In the genomic region with DNA sequence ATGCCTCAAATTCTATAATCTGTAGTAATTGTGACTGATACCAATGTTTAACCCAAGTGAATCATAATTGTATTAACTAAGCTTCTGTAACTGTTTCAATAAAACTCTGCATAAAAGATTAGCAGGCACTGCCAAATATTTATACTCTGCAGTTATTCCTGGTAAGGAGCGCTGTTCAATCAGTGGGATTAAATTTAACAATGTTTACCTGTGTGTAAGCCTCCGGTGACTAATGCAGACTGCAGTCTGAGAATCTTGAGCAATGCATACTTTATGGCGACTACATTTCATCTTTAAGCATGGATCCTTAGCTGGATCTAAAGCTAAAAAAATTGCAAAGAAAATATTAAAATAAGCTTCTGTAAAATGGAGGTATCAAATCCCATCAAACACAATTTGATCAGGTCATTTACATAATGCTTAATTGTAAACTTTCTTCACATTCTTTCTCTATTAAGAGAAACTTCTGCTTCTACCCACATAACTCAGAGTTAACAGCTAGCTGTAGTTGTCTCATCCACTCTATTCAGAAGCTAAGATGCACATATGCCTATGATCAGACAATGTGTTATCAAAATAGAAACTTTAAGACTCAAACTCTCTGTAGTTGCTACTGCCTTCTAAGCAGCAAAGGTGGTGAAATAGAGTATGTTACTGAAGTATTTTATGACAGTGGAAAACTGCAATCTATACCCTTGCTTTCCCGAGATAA, we compare ENCODE assay signal across 27 cellular contexts.
DNase-seq lines count a peak whose midpoint lies in the region; ATAC-seq, FAIRE-seq and TF ChIP-seq lines count a peak whose summit lies in the region.
"Had no signal": no experiment of that assay in that cellular context is flagged by ENCODE, and none has a peak within 500 bp of the region (broad histone marks: within the 10 kb centered on the region; RNA-seq: fewer than 3 reads in every experiment).

No MANE protein-coding gene starts in this region.

- H3K4me2 ChIP-seq in mammary epithelial cell (ENCODE audit: insufficient read depth, low read depth, low read length): no peak overlapping the region
- H3K4me2 ChIP-seq in smooth muscle cell: peak overlapping the region; percentile 32
- H3K4me2 ChIP-seq: neural progenitor cell had no signal

- TF ChIP-seq CTCF in mammary epithelial cell (conservative IDR thresholded peaks at IDR 0.05 in 1 of 2, IDR thresholded peaks at IDR 0.05 in 1 of 2; ENCODE audit: extremely low read depth in 1 of 2, insufficient read depth in 1 of 2, low read depth in 1 of 2, low read length in 2 of 2): no peak
- no peak for TF ChIP-seq CTCF in smooth muscle cell (IDR thresholded peaks at IDR 0.05; ENCODE audit: borderline replicate concordance, insufficient read depth, poor library complexity, severe bottlenecking)

- intact Hi-C loops in mammary epithelial cell (cut with micrococcal nuclease): no loop called here

- H3F3A ChIP-seq in smooth muscle cell (ENCODE audit: low read depth): no peaks in the 10 kb centered on the region

- H3K36me3 ChIP-seq in mammary epithelial cell (ENCODE audit: insufficient read depth, low read length) (no peaks in the 10 kb centered on the region), smooth muscle cell (ENCODE audit: low read depth) (no peaks in the 10 kb centered on the region)
- H3K36me3 ChIP-seq: neural progenitor cell, sigmoid colon, stomach, transverse colon had no signal

- no peak overlapping the region for H2AFZ ChIP-seq in mammary epithelial cell (ENCODE audit: low read depth, low read length)
- no peak overlapping the region for H2AFZ ChIP-seq in smooth muscle cell (ENCODE audit: low read depth)
- H2AFZ ChIP-seq: neural progenitor cell had no signal

- TF ChIP-seq POLR2A in H54 (IDR thresholded peaks at IDR 0.05; ENCODE audit: low read depth, low read length): no peak

- H3K27me3 ChIP-seq in mammary epithelial cell (ENCODE audit: insufficient read depth, low read length): peaks cover 3% of the 10 kb centered on the region
- H3K27me3 ChIP-seq in smooth muscle cell (ENCODE audit: low read depth): peaks cover 5% of the 10 kb centered on the region
- H3K27me3 ChIP-seq: neural progenitor cell, sigmoid colon, stomach, transverse colon had no signal

- WGBS in mammary epithelial cell (ENCODE audit: low coverage, missing lambda C conversion rate): 52% methylated on average over 4 of the region's 4 CpGs
- WGBS in smooth muscle cell (ENCODE audit: low lambda C conversion rate): 48% methylated on average over 4 of the region's 4 CpGs

- H4K20me1 ChIP-seq in mammary epithelial cell (ENCODE audit: insufficient read depth, low read length) (no peaks in the 10 kb centered on the region), smooth muscle cell (ENCODE audit: low read depth) (no peaks in the 10 kb centered on the region)

- H3K9ac ChIP-seq in mammary epithelial cell (ENCODE audit: insufficient read depth, low read length) (no peak overlapping the region), smooth muscle cell (ENCODE audit: low read depth) (no peak overlapping the region)
- H3K9ac ChIP-seq: neural progenitor cell had no signal

- no peaks in the 10 kb centered on the region for H3K9me3 ChIP-seq in mammary epithelial cell (replicated peaks; ENCODE audit: insufficient read depth, low read length)
- H3K9me3 ChIP-seq in smooth muscle cell (replicated peaks; ENCODE audit: low read depth): no peaks in the 10 kb centered on the region
- H3K9me3 ChIP-seq: sigmoid colon, stomach, transverse colon had no signal

- H3K4me1 ChIP-seq in mammary epithelial cell (ENCODE audit: insufficient read depth, low read length) (no peaks in the 10 kb centered on the region), smooth muscle cell (ENCODE audit: low read depth) (no peaks in the 10 kb centered on the region)
- H3K4me1 ChIP-seq: neural progenitor cell, sigmoid colon, transverse colon had no signal

- H3K27ac ChIP-seq in mammary epithelial cell (ENCODE audit: insufficient read depth, low read depth, low read length): no peak overlapping the region
- H3K27ac ChIP-seq in smooth muscle cell (ENCODE audit: low read depth): no peak overlapping the region
- H3K27ac ChIP-seq: neural progenitor cell, sigmoid colon, stomach, transverse colon had no signal

- BruUV-seq in mammary epithelial cell (replicated peaks; lab: Mats Ljungman, UMichigan): no TSS peak

- in situ Hi-C loops in mammary epithelial cell (cut with MboI; ENCODE audit: low sequenced_read_pairs in 2 of 2): loop anchor here (25.0 kb wide), 3 partner anchors 287 to 838 kb away; no protein-coding TSS in a partner anchor

- CTCF ChIA-PET in mammary epithelial cell (lab: Charles Lee; ENCODE audit: low non-redundant PET): no interaction called here

- DNase-seq in H54 (ENCODE audit: insufficient read length, low spot score) (peak; percentile 2), NCI-H226 (peak; percentile 28), mammary epithelial cell (peak; percentile 59), smooth muscle cell (lab: John Stamatoyannopoulos, UW; ENCODE audit: unreplicated experiment) (no peak), NCI-H510A treated with DMSO at 0.1 percent for 48 hours (lab: John Stamatoyannopoulos, UW) (no peak), kidney tubule cell (ENCODE audit: low spot score) (no peak)
- DNase-seq: activated CD4-positive, alpha-beta T cell treated with anti-CD3 and anti-CD28 coated beads, Interleukin-2, amount 50 U/mL, for 1 hour; activated CD8-positive, alpha-beta memory T cell treated with anti-CD3 and anti-CD28 coated beads, Interleukin-2, amount 10 ng/mL, durations not matched to agents 7 days and 5 days; activated naive CD4-positive, alpha-beta T cell treated with Interleukin-2 at 50 U/mL for 16 hours; activated T-cell treated with anti-CD3 and anti-CD28 coated beads, Interleukin-2, amount 50 U/mL, for 72 hours; AML-193; amniotic stem cell; caudate nucleus; CD8-positive, alpha-beta T cell; dermis blood vessel endothelial cell; DMS153; H9; head of caudate nucleus; KBM-7; NCI-H1694; NCI-H526; sigmoid colon; stimulated activated CD8-positive, alpha-beta memory T cell treated with anti-CD3 and anti-CD28 coated beads, Interleukin-4, amount 100 ng/mL, for 48 hours; stomach; transverse colon had no signal

- H3K79me2 ChIP-seq in mammary epithelial cell (ENCODE audit: insufficient read depth, low read length) (no peaks in the 10 kb centered on the region), smooth muscle cell (ENCODE audit: low read depth) (no peaks in the 10 kb centered on the region)

- no peak for FAIRE-seq in H54 (lab: Jason Lieb, UNC)

- ATAC-seq in HG03039 (IDR thresholded peaks at IDR 0.05; ENCODE audit: unreplicated experiment): no peak
- ATAC-seq: activated CD8-positive, alpha-beta memory T cell treated with anti-CD3 and anti-CD28 coated beads, Interleukin-2, amount 10 ng/mL, durations not matched to agents 7 days and 5 days; activated T-cell treated with anti-CD3 and anti-CD28 coated beads, Interleukin-2, amount 50 U/mL, for 72 hours; CD8-positive, alpha-beta T cell had no signal

- H3K4me3 ChIP-seq in mammary epithelial cell (replicated peaks in 1 of 3; ENCODE audit: insufficient read depth in 1 of 3, low read depth in 2 of 3, low read length in 3 of 3) (no peak overlapping the region), smooth muscle cell (no peak overlapping the region)
- H3K4me3 ChIP-seq: neural progenitor cell, sigmoid colon, stomach, transverse colon had no signal

- dilution Hi-C loops in mammary epithelial cell (cut with HindIII; ENCODE audit: low sequenced_read_pairs): loop anchor here (25.0 kb wide), 1 partner anchor 287 kb away; no protein-coding TSS in a partner anchor

Comparison
In these comparisons a context has a peak if more than half of its experiments do, and no peak if none do; other contexts are left out.
1. DNase-seq: peak in H54 (single experiment), NCI-H226 (single experiment) and mammary epithelial cell (single experiment); none in smooth muscle cell (single experiment), NCI-H510A treated with DMSO at 0.1 percent for 48 hours (single experiment) and kidney tubule cell (single experiment).